10 cellular contexts compared by ENCODE assay signal in genomic region chrX:17656035-17656418, GRCh38.
DNase-seq lines count a peak whose midpoint lies in the region; ATAC-seq, FAIRE-seq and TF ChIP-seq lines count a peak whose summit lies in the region.
"Had no signal": no experiment of that assay in that cellular context is flagged by ENCODE, and none has a peak within 500 bp of the region (broad histone marks: within the 10 kb centered on the region; RNA-seq: fewer than 3 reads in every experiment).

No MANE protein-coding gene starts in this region.

- H3K4me2 ChIP-seq in keratinocyte (ENCODE audit: control insufficient read depth, extremely low read depth, insufficient read depth, low read depth, low read length): peak overlapping the region; percentile 64

- peaks cover 1% of the 10 kb centered on the region for H3K9me3 Mint-ChIP-seq in activated naive CD4-positive, alpha-beta T cell treated with anti-CD3 and anti-CD28 coated beads, Interleukin-2, amount 10 ng/mL, durations not matched to agents 7 days and 5 days

- WGBS in thyroid gland, 2 donors: 0% methylated on average over 2 to 6 of the region's 36 CpGs

- POLR2A ChIA-PET in GM10248 (lab: Yijun Ruan, JAX): no interaction called here

- H3K4me3 Mint-ChIP-seq in activated naive CD4-positive, alpha-beta T cell treated with anti-CD3 and anti-CD28 coated beads, Interleukin-2, amount 10 ng/mL, durations not matched to agents 7 days and 5 days: peak overlapping the region; percentile 74

- H3K27ac Mint-ChIP-seq in activated naive CD4-positive, alpha-beta T cell treated with anti-CD3 and anti-CD28 coated beads, Interleukin-2, amount 10 ng/mL, durations not matched to agents 7 days and 5 days: no peak overlapping the region

- H3K36me3 Mint-ChIP-seq in activated naive CD4-positive, alpha-beta T cell treated with anti-CD3 and anti-CD28 coated beads, Interleukin-2, amount 10 ng/mL, durations not matched to agents 7 days and 5 days: no peaks in the 10 kb centered on the region

- CTCF ChIA-PET in activated naive CD4-positive, alpha-beta T cell treated with anti-CD3 and anti-CD28 coated beads, Interleukin-2, amount 10 ng/mL, durations not matched to agents 7 days and 5 days (lab: Charles Lee): no interaction called here
- CTCF ChIA-PET in GM10248 (lab: Yijun Ruan, JAX): no interaction called here

- intact Hi-C loops in thyroid gland (cut with DNase I): no loop called here

- H3K27ac ChIP-seq in keratinocyte (ENCODE audit: control insufficient read depth, insufficient read depth, low read length) (no peak overlapping the region), thyroid gland (no peak overlapping the region)
- H3K27ac ChIP-seq: C4-2B had no signal

- H2AFZ ChIP-seq in keratinocyte (ENCODE audit: control insufficient read depth, low read length): no peak overlapping the region

- peaks cover 22% of the 10 kb centered on the region for H3K27me3 Mint-ChIP-seq in activated naive CD4-positive, alpha-beta T cell treated with anti-CD3 and anti-CD28 coated beads, Interleukin-2, amount 10 ng/mL, durations not matched to agents 7 days and 5 days

- H3K27me3 ChIP-seq in keratinocyte (ENCODE audit: control insufficient read depth, extremely low read depth, insufficient read depth, low read length): no peaks in the 10 kb centered on the region
- H3K27me3 ChIP-seq in thyroid gland: no peaks in the 10 kb centered on the region

- dilution Hi-C loops in keratinocyte (cut with MboI; ENCODE audit: extremely low pct_ligation_motif_present, low sequenced_read_pairs): no loop called here

- H3K36me3 ChIP-seq in keratinocyte (ENCODE audit: control insufficient read depth in 2 of 2, extremely low read depth in 1 of 2, insufficient read depth in 2 of 2, low read length in 2 of 2): no peaks in the 10 kb centered on the region
- H3K36me3 ChIP-seq in thyroid gland: no peaks in the 10 kb centered on the region

- FAIRE-seq in keratinocyte (lab: Jason Lieb, UNC): no peak

- DNase-seq in activated naive CD4-positive, alpha-beta T cell treated with anti-CD3 and anti-CD28 coated beads, Interleukin-2, amount 10 ng/mL, durations not matched to agents 7 days and 5 days: no peak
- no peak for DNase-seq in activated naive CD4-positive, alpha-beta T cell (lab: John Stamatoyannopoulos, UW)
- DNase-seq in astrocyte of the hippocampus (ENCODE audit: low read depth, low spot score): peak; percentile 50
- no peak for DNase-seq in keratinocyte (ENCODE audit: low read depth, low spot score)
- DNase-seq in thyroid gland: peak; percentile 9 to 15
- DNase-seq in GM10248 (ENCODE audit: extremely low spot score): no peak
- DNase-seq in activated effector memory CD4-positive, alpha-beta T cell treated with anti-CD3 and anti-CD28 coated beads, Interleukin-2, amount 50 U/mL, for 16 hours: no peak

- H3K9me1 ChIP-seq in keratinocyte (ENCODE audit: control insufficient read depth, extremely low read depth, insufficient read depth, low read length): no peaks in the 10 kb centered on the region

- peaks cover 34% of the 10 kb centered on the region for H3K4me1 Mint-ChIP-seq in activated naive CD4-positive, alpha-beta T cell treated with anti-CD3 and anti-CD28 coated beads, Interleukin-2, amount 10 ng/mL, durations not matched to agents 7 days and 5 days

- H3K79me2 ChIP-seq in keratinocyte (ENCODE audit: control insufficient read depth, insufficient read depth, low read length): peaks cover 2% of the 10 kb centered on the region

- peaks cover 4% of the 10 kb centered on the region for H4K20me1 ChIP-seq in keratinocyte (ENCODE audit: control insufficient read depth, extremely low read depth, insufficient read depth, low read length)

- TF ChIP-seq CTCF in keratinocyte (optimal IDR thresholded peaks at IDR 0.05 in 1 of 3, IDR thresholded peaks at IDR 0.05 in 1 of 3, conservative IDR thresholded peaks at IDR 0.05 in 1 of 3; ENCODE audit: extremely low read depth in 1 of 3, insufficient read depth in 2 of 3, low read length in 3 of 3): no peak
- no peak for TF ChIP-seq CTCF in thyroid gland (IDR thresholded peaks at IDR 0.05)
- no peak for TF ChIP-seq CTCF in GM10248 (IDR thresholded peaks at IDR 0.05; ENCODE audit: control extremely low read depth, extremely low read depth, low read depth, missing control alignments)

- H3K4me3 ChIP-seq in keratinocyte (ENCODE audit: control insufficient read depth in 2 of 3, extremely low read depth in 1 of 3, insufficient read depth in 2 of 3, low read depth in 1 of 3, low read length in 3 of 3): peak overlapping the region in 1 of 3 experiments; percentile 9
- peak overlapping the region in 1 of 3 donors; percentile 5 for H3K4me3 ChIP-seq in thyroid gland (replicated peaks in 1 of 3)

- no peak overlapping the region for H3K9ac ChIP-seq in keratinocyte (ENCODE audit: control insufficient read depth, extremely low read depth, insufficient read depth, low read length)

- no peak for ATAC-seq in HG03135 (IDR thresholded peaks at IDR 0.05; ENCODE audit: unreplicated experiment)
- ATAC-seq: Panc1 had no signal

- TF ChIP-seq POLR2A in thyroid gland (IDR thresholded peaks at IDR 0.05): no peak

- H3K4me1 ChIP-seq in keratinocyte (ENCODE audit: control insufficient read depth, extremely low read depth, insufficient read depth, low read length): peaks cover 11% of the 10 kb centered on the region
- H3K4me1 ChIP-seq in thyroid gland: peaks cover 0 to 10% of the 10 kb centered on the region in 2 donors

- no peaks in the 10 kb centered on the region for H3K9me3 ChIP-seq in keratinocyte (ENCODE audit: control insufficient read depth, low read depth, low read length)
- H3K9me3 ChIP-seq in thyroid gland: no peaks in the 10 kb centered on the region

Comparison
In these comparisons a context has a peak if more than half of its experiments do, and no peak if none do; other contexts are left out.
1. DNase-seq: peak in astrocyte of the hippocampus (single experiment) and thyroid gland (2 of 2); none in activated naive CD4-positive, alpha-beta T cell treated with anti-CD3 and anti-CD28 coated beads, Interleukin-2, amount 10 ng/mL, durations not matched to agents 7 days and 5 days (single experiment), activated naive CD4-positive, alpha-beta T cell (0 of 4), keratinocyte (single experiment), GM10248 (single experiment) and activated effector memory CD4-positive, alpha-beta T cell treated with anti-CD3 and anti-CD28 coated beads, Interleukin-2, amount 50 U/mL, for 16 hours (single experiment).